In the genomic region with DNA sequence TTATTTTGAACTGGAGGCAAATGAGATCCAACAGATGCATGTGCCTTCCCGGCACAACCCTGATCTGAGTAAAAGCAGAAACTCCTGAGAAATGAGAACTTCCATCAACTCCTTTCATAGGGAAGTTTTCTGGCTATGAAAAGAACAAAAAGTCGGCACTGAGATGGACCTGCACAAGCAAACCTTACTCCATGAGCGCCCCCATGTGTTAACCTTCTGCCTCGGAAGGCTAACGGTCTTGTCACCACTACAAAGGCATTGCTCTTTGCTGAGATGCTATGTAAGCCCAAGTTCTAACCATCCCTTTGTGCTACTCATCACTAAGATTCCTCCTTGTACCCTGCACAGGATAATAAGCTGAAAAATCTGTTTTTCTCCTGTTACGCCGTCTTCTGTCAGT, we compare ENCODE assay signal across 9 cellular contexts. TPM values are rescaled to one million over a fixed set of nuclear protein-coding genes. Genes with fewer than 3 reads are reported as not detected.
DNase-seq lines count a peak whose midpoint lies in the region; ATAC-seq, FAIRE-seq and TF ChIP-seq lines count a peak whose summit lies in the region.
"Had no signal": no experiment of that assay in that cellular context is flagged by ENCODE, and none has a peak within 500 bp of the region (broad histone marks: within the 10 kb centered on the region; RNA-seq: fewer than 3 reads in every experiment).

No MANE protein-coding gene starts in this region.

- H3K9ac ChIP-seq in GM12878 (ENCODE audit: control insufficient read depth, insufficient read depth, low read length) = no peak overlapping the region

- ATAC-seq in GM12878 = peak; percentile 68
- ATAC-seq in stimulated activated memory B cell treated with anti-CD40 and anti-IgM and Interleukin-4, amounts not matched to agents 10 μg/mL and 1 μg/mL and 100 μg/mL, for 72 hours = no peak
- no peak for ATAC-seq in HG03196 (IDR thresholded peaks at IDR 0.05; ENCODE audit: unreplicated experiment)
- ATAC-seq: pancreas had no signal

- no TSS peak for BruUV-seq in MCF 10A (replicated peaks; lab: Mats Ljungman, UMichigan)
- no TSS peak for BruUV-seq in GM12878 (replicated peaks; lab: Mats Ljungman, UMichigan)

- H3K27ac ChIP-seq in breast epithelium (no peak overlapping the region), GM12878 (ENCODE audit: control insufficient read depth, insufficient read depth) (no peak overlapping the region), transverse colon (no peak overlapping the region)
- H3K27ac ChIP-seq: pancreas had no signal

- no peaks in the 10 kb centered on the region for H3K9me3 Mint-ChIP-seq in MCF 10A (ENCODE audit: unreplicated experiment)
- no peaks in the 10 kb centered on the region for H3K9me3 Mint-ChIP-seq in stimulated activated memory B cell treated with anti-CD40 and anti-IgM and Interleukin-4, amounts not matched to agents 10 μg/mL and 1 μg/mL and 100 μg/mL, for 72 hours

- no peak for TF ChIP-seq CTCF in MCF 10A (IDR thresholded peaks at IDR 0.05; ENCODE audit: unreplicated experiment)
- no peak for TF ChIP-seq CTCF in breast epithelium (IDR thresholded peaks at IDR 0.05)
- TF ChIP-seq CTCF in NB4 (IDR thresholded peaks at IDR 0.05; ENCODE audit: low read depth, low read length) = peak; percentile 50
- TF ChIP-seq CTCF in GM12878 (IDR thresholded peaks at IDR 0.05 in 2 of 3, conservative IDR thresholded peaks at IDR 0.05 in 1 of 3; ENCODE audit: control insufficient read depth in 2 of 3, extremely low read depth in 1 of 3, insufficient read depth in 1 of 3, low read depth in 3 of 3, low read length in 3 of 3) = peak; percentile 18 to 32 (median 22); a peak in 3 of 6 replicates
- no peak for TF ChIP-seq CTCF in transverse colon (IDR thresholded peaks at IDR 0.05)

- no peaks in the 10 kb centered on the region for H3K4me1 Mint-ChIP-seq in MCF 10A (ENCODE audit: insufficient read depth, unreplicated experiment)
- no peaks in the 10 kb centered on the region for H3K4me1 Mint-ChIP-seq in stimulated activated memory B cell treated with anti-CD40 and anti-IgM and Interleukin-4, amounts not matched to agents 10 μg/mL and 1 μg/mL and 100 μg/mL, for 72 hours

- TF ChIP-seq RAD21 in GM12878 (IDR thresholded peaks at IDR 0.05; ENCODE audit: insufficient read depth, low read depth, low read length) = peak; percentile 29; the same call in 1 of the 2 replicates

- RAD21 ChIA-PET in GM12878 (lab: Charles Lee; ENCODE audit: unreplicated experiment) = interaction anchor here (0.9 kb wide), 1 partner anchor 13 kb away, joined by 3 read pairs; no protein-coding TSS in a partner anchor

- H3K4me1 ChIP-seq in breast epithelium (no peaks in the 10 kb centered on the region), GM12878 (ENCODE audit: control insufficient read depth, insufficient read depth, low read length) (no peaks in the 10 kb centered on the region), transverse colon (no peaks in the 10 kb centered on the region)
- H3K4me1 ChIP-seq: pancreas had no signal

- H3K27me3 Mint-ChIP-seq in MCF 10A (ENCODE audit: insufficient read depth, unreplicated experiment) = peaks cover 30% of the 10 kb centered on the region
- peaks cover 15% of the 10 kb centered on the region for H3K27me3 Mint-ChIP-seq in stimulated activated memory B cell treated with anti-CD40 and anti-IgM and Interleukin-4, amounts not matched to agents 10 μg/mL and 1 μg/mL and 100 μg/mL, for 72 hours

- H3K4me3 ChIP-seq in breast epithelium (no peak overlapping the region), NB4 (ENCODE audit: low read depth, low read length) (no peak overlapping the region), GM12878 (no peak overlapping the region), transverse colon (no peak overlapping the region)
- H3K4me3 ChIP-seq: pancreas had no signal

- H3K79me2 ChIP-seq in GM12878 (ENCODE audit: control insufficient read depth, insufficient read depth, low read length) = no peaks in the 10 kb centered on the region

- TF ChIP-seq POLR2A in breast epithelium (IDR thresholded peaks at IDR 0.05) = no peak
- TF ChIP-seq POLR2A in NB4 (IDR thresholded peaks at IDR 0.05; ENCODE audit: extremely low read depth, insufficient read length) = no peak
- no peak for TF ChIP-seq POLR2A in GM12878 (IDR thresholded peaks at IDR 0.05; ENCODE audit: low read depth, low read length)
- TF ChIP-seq POLR2A in transverse colon (IDR thresholded peaks at IDR 0.05) = no peak

- H4K20me1 ChIP-seq in GM12878 (ENCODE audit: control insufficient read depth, insufficient read depth) = no peaks in the 10 kb centered on the region; the same call in 1 of the 2 replicates

- H3K36me3 ChIP-seq in breast epithelium (no peaks in the 10 kb centered on the region), GM12878 (ENCODE audit: control insufficient read depth in 2 of 2, insufficient read depth in 2 of 2, low read length in 1 of 2) (no peaks in the 10 kb centered on the region), transverse colon (no peaks in the 10 kb centered on the region)
- H3K36me3 ChIP-seq: pancreas had no signal

- 27% methylated on average over 7 of the region's 7 CpGs for WGBS in GM12878 (ENCODE audit: insufficient coverage, insufficient replicate concordance, low lambda C conversion rate, missing lambda C conversion rate)
- WGBS in transverse colon (ENCODE audit: low coverage in 1 of 2), 2 donors = 51 to 69% methylated on average over 4 to 7 of the region's 7 CpGs

- H3K36me3 Mint-ChIP-seq in MCF 10A (ENCODE audit: insufficient read depth, unreplicated experiment) = no peaks in the 10 kb centered on the region
- H3K36me3 Mint-ChIP-seq in stimulated activated memory B cell treated with anti-CD40 and anti-IgM and Interleukin-4, amounts not matched to agents 10 μg/mL and 1 μg/mL and 100 μg/mL, for 72 hours = no peaks in the 10 kb centered on the region

- H3K4me3 Mint-ChIP-seq in MCF 10A (ENCODE audit: unreplicated experiment) = no peak overlapping the region
- H3K4me3 Mint-ChIP-seq in stimulated activated memory B cell treated with anti-CD40 and anti-IgM and Interleukin-4, amounts not matched to agents 10 μg/mL and 1 μg/mL and 100 μg/mL, for 72 hours = no peak overlapping the region

- H3K27ac Mint-ChIP-seq in MCF 10A (ENCODE audit: low read depth, unreplicated experiment) = no peak overlapping the region
- no peak overlapping the region for H3K27ac Mint-ChIP-seq in stimulated activated memory B cell treated with anti-CD40 and anti-IgM and Interleukin-4, amounts not matched to agents 10 μg/mL and 1 μg/mL and 100 μg/mL, for 72 hours

- intact Hi-C loops in MCF 10A (cut with micrococcal nuclease) (no loop called here), breast epithelium (cut with DNase I; ENCODE audit: low total_unique reads) (no loop called here), GM12878 (cut with micrococcal nuclease; ENCODE audit: unreplicated experiment) (loop anchor here (5.0 to 10.0 kb wide), 3 partner anchors 245 to 1548 kb away; no protein-coding TSS in a partner anchor), transverse colon (cut with DNase I; ENCODE audit: low total_unique reads) (no loop called here)

- CTCF ChIA-PET in MCF 10A (lab: Yijun Ruan, JAX) = interaction anchor here (1.1 to 5.8 kb wide), 5 partner anchors 11 to 246 kb away, joined by 5 to 51 read pairs (median 14); no protein-coding TSS in a partner anchor
- CTCF ChIA-PET in GM12878 (lab: Yijun Ruan, JAX) = interaction anchor here (0.6 kb wide), 1 partner anchor 519 kb away, joined by 3 read pairs; no protein-coding TSS in a partner anchor

- SMC1A ChIA-PET in GM12878 (lab: Charles Lee; ENCODE audit: uncharacterized antibody, unreplicated experiment) = no interaction called here

- POLR2A ChIA-PET in MCF 10A (lab: Yijun Ruan, JAX) (no interaction called here), GM12878 (lab: Charles Lee) (no interaction called here)

- FAIRE-seq in GM12878 (lab: Jason Lieb, UNC) = no peak
- FAIRE-seq: pancreas had no signal

- H3K9me3 ChIP-seq in breast epithelium (no peaks in the 10 kb centered on the region), GM12878 (replicated peaks; ENCODE audit: control insufficient read depth, insufficient read depth, low read length) (no peaks in the 10 kb centered on the region), transverse colon (no peaks in the 10 kb centered on the region)
- H3K9me3 ChIP-seq: pancreas had no signal

- H3K27me3 ChIP-seq in breast epithelium = no peaks in the 10 kb centered on the region
- H3K27me3 ChIP-seq in GM12878 (replicated peaks in 1 of 2; ENCODE audit: control insufficient read depth in 2 of 2, insufficient read depth in 2 of 2, low read length in 1 of 2) = no peaks in the 10 kb centered on the region
- no peaks in the 10 kb centered on the region for H3K27me3 ChIP-seq in transverse colon
- H3K27me3 ChIP-seq: pancreas had no signal

- TF ChIP-seq EP300 in GM12878 (IDR thresholded peaks at IDR 0.05; ENCODE audit: borderline replicate concordance in 1 of 2, control insufficient read depth in 1 of 2, low read depth in 2 of 2, low read length in 2 of 2) = no peak
- TF ChIP-seq EP300 in transverse colon (IDR thresholded peaks at IDR 0.05; ENCODE audit: low read depth) = no peak

- peak; percentile 38 for DNase-seq in MCF 10A (ENCODE audit: unreplicated experiment)
- no peak for DNase-seq in breast epithelium (ENCODE audit: low spot score in 2 of 2)
- DNase-seq in NB4 (ENCODE audit: low read depth) = peak; percentile 56
- DNase-seq in GM12878 (ENCODE audit: low read depth, low spot score) = no peak
- DNase-seq in transverse colon = peak; percentile 10
- DNase-seq in activated CD4-positive, alpha-beta T cell treated with anti-CD3 and anti-CD28 coated beads, Interleukin-2, amount 50 U/mL, for 4 hours = no peak
- DNase-seq: pancreas had no signal

- in situ Hi-C loops in GM12878 (cut with MboI) = no loop called here
- in situ Hi-C loops in transverse colon (cut with MboI; ENCODE audit: low pct_ligation_motif_present in 1 of 4, low pct_unique_long_range_greater_than_20kb in 1 of 4, low sequenced_read_pairs in 3 of 4) = loop anchor here in 2 of 4 donors (25.0 kb wide), 1 partner anchor 1545 kb away; no protein-coding TSS in a partner anchor

- H2AFZ ChIP-seq in GM12878 (ENCODE audit: control insufficient read depth, low read depth, low read length) = no peak overlapping the region

- H3K4me2 ChIP-seq in GM12878 (ENCODE audit: control insufficient read depth, insufficient read depth) = no peak overlapping the region

RNA-seq across cellular contexts. Expression of a gene that starts 57.3 kb away (rescaled TPM):
- not detected in 2 replicates for total RNA-seq in MCF 10A (2022)
- 1 to 10 TPM in 1 of 3 donors, under 1 TPM in 1, not detected in 1; 0.66 to 2.0 TPM for total RNA-seq in breast epithelium
- total RNA-seq in GM12878 (2013; cell fraction: nucleolus; rRNA removed) = not detected in 2 replicates
- not detected in 2 replicates for total RNA-seq in GM12878 (2014; rRNA removed)
- not detected in 2 replicates for total RNA-seq in GM12878 (2014; rRNA removed; fragmentation: Illumina TruSeq; extraction: Trizol)
- not detected in 2 replicates for total RNA-seq in GM12878 (2021)
- polyA plus RNA-seq in GM12878 (2011; ENCODE audit: low read depth) = not detected
- not detected in 2 replicates for polyA plus RNA-seq in GM12878 (2011; rRNA removed)
- not detected in 2 replicates for polyA plus RNA-seq in GM12878 (2011; cell fraction: cytosol; rRNA removed)
- not detected in 2 replicates for polyA plus RNA-seq in GM12878 (2011; cell fraction: nucleus; rRNA removed)
- polyA plus RNA-seq in GM12878 (2012) = not detected in 2 replicates
- polyA plus RNA-seq in GM12878 (2014; fragmentation: Illumina TruSeq; extraction: Trizol) = not detected in 2 replicates
- not detected for polyA plus RNA-seq in GM12878 (2014; fragmentation: Nextera tagmentation; extraction: Ambion mirVana)
- polyA plus RNA-seq in GM12878 (2014; rRNA removed) = not detected in 2 replicates
- not detected for polyA plus RNA-seq in GM12878 (2016; fragmentation: Nextera tagmentation; extraction: Ambion mirVana)
- not detected in 2 replicates for polyA minus RNA-seq in GM12878 (2011; rRNA and poly(A)+ RNA removed)
- not detected in 2 replicates for polyA minus RNA-seq in GM12878 (2011; cell fraction: cytosol; rRNA and poly(A)+ RNA removed)
- not detected in 2 replicates for polyA minus RNA-seq in GM12878 (2011; cell fraction: nucleus; rRNA and poly(A)+ RNA removed)
- not detected for total RNA-seq in transverse colon
- total RNA-seq: pancreas had no signal
- polyA plus RNA-seq: pancreas had no signal

Comparison
In these comparisons a context has a peak if more than half of its experiments do, and no peak if none do; other contexts are left out.
1. DNase-seq: peak in MCF 10A (single experiment), NB4 (single experiment) and transverse colon (single experiment); none in breast epithelium (0 of 2), GM12878 (single experiment) and activated CD4-positive, alpha-beta T cell treated with anti-CD3 and anti-CD28 coated beads, Interleukin-2, amount 50 U/mL, for 4 hours (0 of 2).
2. CTCF ChIP-seq: peak in NB4 (single experiment) and GM12878 (3 of 3); none in MCF 10A (single experiment), breast epithelium (0 of 3) and transverse colon (0 of 5).